In genomic region chr3:120348065-120348980, GRCh38 we compare ENCODE assay signal across 8 cellular contexts. TPM values are rescaled to one million over a fixed set of nuclear protein-coding genes. Genes with fewer than 3 reads are reported as not detected.
DNase-seq lines count a peak whose midpoint lies in the region; ATAC-seq and TF ChIP-seq lines count a peak whose summit lies in the region.

No MANE protein-coding gene starts in this region.

- TF ChIP-seq CTCF in AG10803 (conservative IDR thresholded peaks at IDR 0.05; ENCODE audit: low read length) (no peak), endothelial cell (IDR thresholded peaks at IDR 0.05; ENCODE audit: unreplicated experiment) (no peak), tibial artery (IDR thresholded peaks at IDR 0.05) (no peak)

- DNase-seq in AG10803 (ENCODE audit: low read depth) (peak; percentile 21), NCI-H510A (lab: John Stamatoyannopoulos, UW) (peak; percentile 23), endothelial cell (ENCODE audit: low spot score) (no peak), tibial artery (peak in 1 of 2 donors; percentile 25)
- DNase-seq in activated CD4-positive, alpha-beta memory T cell treated with anti-CD3 and anti-CD28 coated beads, Interleukin-2, amount 10 ng/mL, durations not matched to agents 7 days and 5 days: peak; percentile 72
- peak; percentile 14 to 75 (median 52) for DNase-seq in naive thymus-derived CD8-positive, alpha-beta T cell

- peaks cover 54% of the 10 kb centered on the region for H3K4me1 Mint-ChIP-seq in activated CD4-positive, alpha-beta memory T cell treated with anti-CD3 and anti-CD28 coated beads, Interleukin-2, amount 10 ng/mL, durations not matched to agents 7 days and 5 days
- H3K4me1 Mint-ChIP-seq in endothelial cell (ENCODE audit: unreplicated experiment): peaks cover 10% of the 10 kb centered on the region
- H3K4me1 Mint-ChIP-seq in naive thymus-derived CD8-positive, alpha-beta T cell: peaks cover 28 to 55% (median 52%) of the 10 kb centered on the region in 4 donors

- H3K9me3 Mint-ChIP-seq in activated CD4-positive, alpha-beta memory T cell treated with anti-CD3 and anti-CD28 coated beads, Interleukin-2, amount 10 ng/mL, durations not matched to agents 7 days and 5 days: no peaks in the 10 kb centered on the region
- H3K9me3 Mint-ChIP-seq in endothelial cell (ENCODE audit: unreplicated experiment): no peaks in the 10 kb centered on the region
- H3K9me3 Mint-ChIP-seq in naive thymus-derived CD8-positive, alpha-beta T cell: no peaks in the 10 kb centered on the region

- peak overlapping the region; percentile 85 for H3K27ac Mint-ChIP-seq in activated CD4-positive, alpha-beta memory T cell treated with anti-CD3 and anti-CD28 coated beads, Interleukin-2, amount 10 ng/mL, durations not matched to agents 7 days and 5 days
- peak overlapping the region; percentile 27 for H3K27ac Mint-ChIP-seq in endothelial cell (ENCODE audit: unreplicated experiment)
- peak overlapping the region; percentile 71 to 96 (median 90) for H3K27ac Mint-ChIP-seq in naive thymus-derived CD8-positive, alpha-beta T cell

- peaks cover 32% of the 10 kb centered on the region for H3K36me3 Mint-ChIP-seq in activated CD4-positive, alpha-beta memory T cell treated with anti-CD3 and anti-CD28 coated beads, Interleukin-2, amount 10 ng/mL, durations not matched to agents 7 days and 5 days (ENCODE audit: low read depth)
- H3K36me3 Mint-ChIP-seq in endothelial cell (ENCODE audit: low read depth, unreplicated experiment): peaks cover 8% of the 10 kb centered on the region
- H3K36me3 Mint-ChIP-seq in naive thymus-derived CD8-positive, alpha-beta T cell: peaks cover 0 to 20% (median 0%) of the 10 kb centered on the region in 3 donors

- CTCF ChIA-PET in activated CD4-positive, alpha-beta memory T cell treated with anti-CD3 and anti-CD28 coated beads, Interleukin-2, amount 10 ng/mL, durations not matched to agents 7 days and 5 days (lab: Charles Lee): interaction anchor here (0.6 to 5.2 kb wide), 10 partner anchors 9 to 213 kb away, joined by 3 to 37 read pairs (median 4); no protein-coding TSS in a partner anchor

- H3K4me3 ChIP-seq in AG10803 (ENCODE audit: low read length): peak overlapping the region; percentile 84
- H3K4me3 ChIP-seq in tibial artery: peak overlapping the region; percentile 65 to 87

- no peaks in the 10 kb centered on the region for H3K9me3 ChIP-seq in tibial artery

- H3K4me1 ChIP-seq in tibial artery: peaks cover 0 to 26% (median 17%) of the 10 kb centered on the region in 4 donors

- intact Hi-C loops in tibial artery (cut with DNase I; ENCODE audit: low total_unique reads): loop anchor here (5.0 to 10.0 kb wide), 2 partner anchors 69 to 146 kb away; no protein-coding TSS in a partner anchor

- peaks cover 15% of the 10 kb centered on the region for H3K27me3 Mint-ChIP-seq in activated CD4-positive, alpha-beta memory T cell treated with anti-CD3 and anti-CD28 coated beads, Interleukin-2, amount 10 ng/mL, durations not matched to agents 7 days and 5 days
- H3K27me3 Mint-ChIP-seq in endothelial cell (ENCODE audit: unreplicated experiment): no peaks in the 10 kb centered on the region
- no peaks in the 10 kb centered on the region for H3K27me3 Mint-ChIP-seq in naive thymus-derived CD8-positive, alpha-beta T cell

- H3K36me3 ChIP-seq in tibial artery: no peaks in the 10 kb centered on the region

- H3K27me3 ChIP-seq in tibial artery: no peaks in the 10 kb centered on the region

- ATAC-seq in GM18868 (IDR thresholded peaks at IDR 0.05; ENCODE audit: unreplicated experiment) (peak; percentile 41), HG03095 (IDR thresholded peaks at IDR 0.05; ENCODE audit: unreplicated experiment) (peak; percentile 38)
- peak; percentile 62 to 66 for ATAC-seq in naive thymus-derived CD8-positive, alpha-beta T cell

- POLR2A ChIA-PET in activated CD4-positive, alpha-beta memory T cell treated with anti-CD3 and anti-CD28 coated beads, Interleukin-2, amount 10 ng/mL, durations not matched to agents 7 days and 5 days (lab: Charles Lee): interaction anchor here (0.6 to 4.1 kb wide), 17 partner anchors 8 to 879 kb away, joined by 3 to 79 read pairs (median 5); partner anchors contain the start of genes COX17, GSK3B, GTF2E1 and NDUFB4
- POLR2A ChIA-PET in naive thymus-derived CD8-positive, alpha-beta T cell (lab: Charles Lee): interaction anchor here (1.0 to 2.8 kb wide), 13 partner anchors 8 to 1107 kb away, joined by 3 to 52 read pairs (median 9); partner anchors contain the start of genes B4GALT4, GSK3B, GTF2E1 and NDUFB4

- peak overlapping the region; percentile 89 for H3K4me3 Mint-ChIP-seq in activated CD4-positive, alpha-beta memory T cell treated with anti-CD3 and anti-CD28 coated beads, Interleukin-2, amount 10 ng/mL, durations not matched to agents 7 days and 5 days
- H3K4me3 Mint-ChIP-seq in endothelial cell (ENCODE audit: unreplicated experiment): peak overlapping the region; percentile 91
- H3K4me3 Mint-ChIP-seq in naive thymus-derived CD8-positive, alpha-beta T cell: peak overlapping the region; percentile 88 to 97 (median 94)

- H3K27ac ChIP-seq in tibial artery: peak overlapping the region; percentile 88

RNA-seq across cellular contexts. Expression of gene LRRC58, which starts 0.8 kb away (rescaled TPM):
- 10 to 100 TPM; 23.2 to 24.8 TPM for total RNA-seq in activated CD4-positive, alpha-beta memory T cell treated with anti-CD3 and anti-CD28 coated beads, Interleukin-2, amount 10 ng/mL, durations not matched to agents 7 days and 5 days
- total RNA-seq in endothelial cell (ENCODE audit: unreplicated experiment): 5.2 TPM
- total RNA-seq in naive thymus-derived CD8-positive, alpha-beta T cell: 10 to 100 TPM; 19.8 to 20.3 TPM
- polyA plus RNA-seq in naive thymus-derived CD8-positive, alpha-beta T cell: 1 to 10 TPM; 8.1 to 8.7 (median 8.5) TPM

Comparison
In these comparisons a context has a peak if more than half of its experiments do, and no peak if none do; other contexts are left out.
1. H3K27ac Mint-ChIP-seq: peak in every context shown above with its lines; median percentile 90 in naive thymus-derived CD8-positive, alpha-beta T cell; 85 in activated CD4-positive, alpha-beta memory T cell treated with anti-CD3 and anti-CD28 coated beads, Interleukin-2, amount 10 ng/mL, durations not matched to agents 7 days and 5 days; 27 in endothelial cell.